In the genomic region with DNA sequence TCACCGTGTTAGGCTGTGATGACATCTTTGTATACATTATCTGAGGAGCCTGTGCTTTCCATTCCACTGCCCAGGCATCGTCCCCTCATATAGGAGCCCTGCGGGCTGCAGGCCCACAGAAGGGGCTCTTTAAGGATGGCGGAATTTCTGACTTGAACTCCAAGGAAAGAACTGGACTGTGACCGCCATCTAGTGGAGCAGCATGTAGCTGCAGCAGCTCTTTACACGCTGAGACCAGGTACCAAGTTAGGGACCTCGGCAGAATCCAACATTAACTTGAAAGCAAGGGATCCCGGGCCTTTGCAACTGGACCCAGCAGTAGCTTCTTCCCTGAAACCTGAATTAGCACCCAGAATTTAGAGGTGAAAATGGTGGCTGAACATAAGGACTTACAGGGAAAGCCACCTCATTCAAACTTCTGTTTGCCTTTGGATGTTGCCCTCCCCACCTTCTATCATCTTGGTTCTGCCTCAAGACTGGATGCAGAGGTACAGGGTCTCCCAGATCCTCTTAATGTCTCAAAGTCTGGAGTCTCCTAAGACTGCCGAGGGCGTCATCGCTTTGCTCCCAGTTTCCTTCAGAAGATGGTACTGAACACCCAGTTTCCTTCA, we compare ENCODE assay signal across 8 cellular contexts.
DNase-seq lines count a peak whose midpoint lies in the region; ATAC-seq lines count a peak whose summit lies in the region.

No MANE protein-coding gene starts in this region.

- peaks cover 51% of the 10 kb centered on the region for H3K27me3 Mint-ChIP-seq in activated T-cell treated with anti-CD3 and anti-CD28 coated beads, Interleukin-2, amount 50 U/mL, for 24 hours

- no peak for ATAC-seq in GM18498 (IDR thresholded peaks at IDR 0.05; ENCODE audit: unreplicated experiment)
- ATAC-seq in GM18870 (IDR thresholded peaks at IDR 0.05; ENCODE audit: unreplicated experiment) = no peak

- DNase-seq in CMK (ENCODE audit: low read depth) (peak; percentile 63), H4 (ENCODE audit: low spot score) (peak; percentile 67), NCI-H446 (lab: John Stamatoyannopoulos, UW) (peak; percentile 66 to 77), head of caudate nucleus (peak; percentile 18 to 81 (median 62)), renal cortical epithelial cell (ENCODE audit: low read depth) (peak; percentile 63)
- peak; percentile 45 for DNase-seq in activated T-cell treated with anti-CD3 and anti-CD28 coated beads, Interleukin-2, amount 50 U/mL, for 24 hours

- H3K9me3 Mint-ChIP-seq in activated T-cell treated with anti-CD3 and anti-CD28 coated beads, Interleukin-2, amount 50 U/mL, for 24 hours = no peaks in the 10 kb centered on the region

- H3K27ac Mint-ChIP-seq in activated T-cell treated with anti-CD3 and anti-CD28 coated beads, Interleukin-2, amount 50 U/mL, for 24 hours = no peak overlapping the region

- intact Hi-C loops in head of caudate nucleus (cut with DNase I) = no loop called here

- H3K4me1 Mint-ChIP-seq in activated T-cell treated with anti-CD3 and anti-CD28 coated beads, Interleukin-2, amount 50 U/mL, for 24 hours (ENCODE audit: low read depth) = no peaks in the 10 kb centered on the region

- no peaks in the 10 kb centered on the region for H3K36me3 Mint-ChIP-seq in activated T-cell treated with anti-CD3 and anti-CD28 coated beads, Interleukin-2, amount 50 U/mL, for 24 hours (ENCODE audit: low read depth)

- H3K4me3 Mint-ChIP-seq in activated T-cell treated with anti-CD3 and anti-CD28 coated beads, Interleukin-2, amount 50 U/mL, for 24 hours = no peak overlapping the region
